In genomic region chr11:106854429-106854828, GRCh38 we compare ENCODE assay signal across 18 cellular contexts.
DNase-seq lines count a peak whose midpoint lies in the region; ATAC-seq, FAIRE-seq and TF ChIP-seq lines count a peak whose summit lies in the region.
"Had no signal": no experiment of that assay in that cellular context is flagged by ENCODE, and none has a peak within 500 bp of the region (broad histone marks: within the 10 kb centered on the region; RNA-seq: fewer than 3 reads in every experiment).

No MANE protein-coding gene starts in this region.

- CTCF ChIA-PET in PC-9 (lab: Charles Lee): no interaction called here

- no TSS peak for BruUV-seq in PC-9 (replicated peaks; lab: Mats Ljungman, UMichigan)

- no peak for TF ChIP-seq POLR2A in upper lobe of left lung (IDR thresholded peaks at IDR 0.05)

- TF ChIP-seq CTCF in GM23338 (conservative IDR thresholded peaks at IDR 0.05; ENCODE audit: low read depth in 2 of 2): no peak
- no peak for TF ChIP-seq CTCF in chondrocyte (IDR thresholded peaks at IDR 0.05)
- TF ChIP-seq CTCF in natural killer cell (IDR thresholded peaks at IDR 0.05): no peak
- TF ChIP-seq CTCF in upper lobe of left lung (IDR thresholded peaks at IDR 0.05): no peak
- no peak for TF ChIP-seq CTCF in PC-9 (conservative IDR thresholded peaks at IDR 0.05)

- H2AFZ ChIP-seq in GM23338: no peak overlapping the region
- H2AFZ ChIP-seq in PC-9: no peak overlapping the region

- H4K20me1 ChIP-seq in GM23338 (replicated peaks; ENCODE audit: insufficient read depth): no peaks in the 10 kb centered on the region
- no peaks in the 10 kb centered on the region for H4K20me1 ChIP-seq in PC-9 (ENCODE audit: insufficient read depth)
- H4K20me1 ChIP-seq: BLaER1 treated with 17β-estradiol and CSF1 and Interleukin-3, amounts not matched to agents 10 nM and 100 nM had no signal

- H3K4me3 ChIP-seq in GM23338 (no peak overlapping the region), upper lobe of left lung (no peak overlapping the region), PC-9 (no peak overlapping the region)
- H3K4me3 ChIP-seq: BLaER1 treated with 17β-estradiol and CSF1 and Interleukin-3, amounts not matched to agents 10 nM and 100 nM; GM12878; HAP-1 had no signal

- no peak for TF ChIP-seq EP300 in upper lobe of left lung (IDR thresholded peaks at IDR 0.05)

- POLR2A ChIA-PET in PC-9 (lab: Charles Lee; ENCODE audit: unreplicated experiment): no interaction called here

- H3K4me1 Mint-ChIP-seq in GM23338 (no peaks in the 10 kb centered on the region), chondrocyte (ENCODE audit: low read depth) (no peaks in the 10 kb centered on the region), natural killer cell (no peaks in the 10 kb centered on the region)
- no peaks in the 10 kb centered on the region for H3K4me1 Mint-ChIP-seq in activated naive CD8-positive, alpha-beta T cell treated with anti-CD3 and anti-CD28 coated beads for 36 hours
- H3K4me1 Mint-ChIP-seq: CD4-positive, CD25-positive, alpha-beta regulatory T cell had no signal

- no peaks in the 10 kb centered on the region for H3F3A ChIP-seq in GM23338 (replicated peaks; ENCODE audit: low read depth)
- no peaks in the 10 kb centered on the region for H3F3A ChIP-seq in PC-9 (ENCODE audit: insufficient read depth, low read depth)

- H3K36me3 ChIP-seq in GM23338 (ENCODE audit: insufficient read depth): no peaks in the 10 kb centered on the region
- no peaks in the 10 kb centered on the region for H3K36me3 ChIP-seq in upper lobe of left lung
- H3K36me3 ChIP-seq in PC-9 (ENCODE audit: low read depth): no peaks in the 10 kb centered on the region
- H3K36me3 ChIP-seq: BLaER1 treated with 17β-estradiol and CSF1 and Interleukin-3, amounts not matched to agents 10 nM and 100 nM; HAP-1 had no signal

- H3K4me1 ChIP-seq in GM23338 (ENCODE audit: insufficient read depth): no peaks in the 10 kb centered on the region
- H3K4me1 ChIP-seq in upper lobe of left lung: no peaks in the 10 kb centered on the region
- H3K4me1 ChIP-seq in PC-9 (replicated peaks; ENCODE audit: insufficient read depth): no peaks in the 10 kb centered on the region
- H3K4me1 ChIP-seq: BLaER1 treated with 17β-estradiol and CSF1 and Interleukin-3, amounts not matched to agents 10 nM and 100 nM; HAP-1 had no signal

- H3K36me3 Mint-ChIP-seq in GM23338 (ENCODE audit: low read depth) (no peaks in the 10 kb centered on the region), chondrocyte (ENCODE audit: low read depth) (peaks cover 13% of the 10 kb centered on the region), natural killer cell (no peaks in the 10 kb centered on the region)
- no peaks in the 10 kb centered on the region for H3K36me3 Mint-ChIP-seq in activated naive CD8-positive, alpha-beta T cell treated with anti-CD3 and anti-CD28 coated beads for 36 hours
- H3K36me3 Mint-ChIP-seq: CD4-positive, CD25-positive, alpha-beta regulatory T cell had no signal

- H3K27ac Mint-ChIP-seq in GM23338 (peak overlapping the region; percentile 35; the same call in 1 of the 2 replicates), chondrocyte (ENCODE audit: unreplicated experiment) (no peak overlapping the region), natural killer cell (no peak overlapping the region)
- no peak overlapping the region for H3K27ac Mint-ChIP-seq in activated naive CD8-positive, alpha-beta T cell treated with anti-CD3 and anti-CD28 coated beads for 36 hours
- H3K27ac Mint-ChIP-seq: CD4-positive, CD25-positive, alpha-beta regulatory T cell had no signal

- H3K4me3 Mint-ChIP-seq in GM23338: no peak overlapping the region
- no peak overlapping the region for H3K4me3 Mint-ChIP-seq in chondrocyte (ENCODE audit: unreplicated experiment)
- no peak overlapping the region for H3K4me3 Mint-ChIP-seq in natural killer cell
- H3K4me3 Mint-ChIP-seq in activated naive CD8-positive, alpha-beta T cell treated with anti-CD3 and anti-CD28 coated beads for 36 hours: no peak overlapping the region

- H3K9me3 Mint-ChIP-seq in GM23338 (no peaks in the 10 kb centered on the region; the same call in 2 of the 3 replicates), chondrocyte (ENCODE audit: low read depth) (peaks cover 26% of the 10 kb centered on the region), natural killer cell (peaks cover 15 to 33% of the 10 kb centered on the region in 2 donors)
- H3K9me3 Mint-ChIP-seq in activated naive CD8-positive, alpha-beta T cell treated with anti-CD3 and anti-CD28 coated beads for 36 hours: peaks cover 14% of the 10 kb centered on the region

- peaks cover 0 to 3% (median 0%) of the 10 kb centered on the region in 4 donors for H3K9me3 ChIP-seq in upper lobe of left lung
- no peaks in the 10 kb centered on the region for H3K9me3 ChIP-seq in PC-9 (ENCODE audit: insufficient read depth, low read depth)
- H3K9me3 ChIP-seq: HAP-1 had no signal

- DNase-seq in GM23338 (ENCODE audit: low spot score) (no peak), chondrocyte (ENCODE audit: low spot score) (peak; percentile 59), natural killer cell (peak; percentile 11), upper lobe of left lung (peak in 1 of 2 donors; percentile 32), PC-9 (no peak), GM19239 (ENCODE audit: insufficient read length, low spot score) (no peak)
- no peak for DNase-seq in activated naive CD8-positive, alpha-beta T cell treated with anti-CD3 and anti-CD28 coated beads for 36 hours
- DNase-seq: ACHN; CD4-positive, CD25-positive, alpha-beta regulatory T cell; DMS 273 treated with DMSO at 0.1 percent for 48 hours; DMS79 had no signal

- no peaks in the 10 kb centered on the region for H3K27me3 ChIP-seq in GM23338 (ENCODE audit: insufficient read depth)
- H3K27me3 ChIP-seq in upper lobe of left lung: no peaks in the 10 kb centered on the region
- no peaks in the 10 kb centered on the region for H3K27me3 ChIP-seq in PC-9 (ENCODE audit: insufficient read depth, low read depth)
- H3K27me3 ChIP-seq: BLaER1 treated with 17β-estradiol and CSF1 and Interleukin-3, amounts not matched to agents 10 nM and 100 nM had no signal

- H3K4me2 ChIP-seq in GM23338 (no peak overlapping the region), PC-9 (no peak overlapping the region)
- H3K4me2 ChIP-seq: BLaER1 treated with 17β-estradiol and CSF1 and Interleukin-3, amounts not matched to agents 10 nM and 100 nM had no signal

- H3K27ac ChIP-seq in GM23338 (ENCODE audit: low read depth): no peak overlapping the region
- H3K27ac ChIP-seq in upper lobe of left lung: no peak overlapping the region
- no peak overlapping the region for H3K27ac ChIP-seq in PC-9
- H3K27ac ChIP-seq: BLaER1 treated with 17β-estradiol and CSF1 and Interleukin-3, amounts not matched to agents 10 nM and 100 nM had no signal

- H3K9me2 ChIP-seq in GM23338 (ENCODE audit: insufficient read depth) (no peaks in the 10 kb centered on the region), PC-9 (ENCODE audit: insufficient read depth) (no peaks in the 10 kb centered on the region; the same call in 1 of the 2 replicates)

- intact Hi-C loops in natural killer cell (cut with micrococcal nuclease) (no loop called here), PC-9 (cut with micrococcal nuclease; ENCODE audit: unreplicated experiment) (no loop called here)

- no peak for FAIRE-seq in GM19239 (lab: Jason Lieb, UNC)
- FAIRE-seq: GM12878, GM18507, H1, HepG2, HTR-8/SVneo had no signal

- no peaks in the 10 kb centered on the region for H3K79me2 ChIP-seq in GM23338 (replicated peaks; ENCODE audit: insufficient read depth)
- no peaks in the 10 kb centered on the region for H3K79me2 ChIP-seq in PC-9 (ENCODE audit: low read depth)

- H3K27me3 Mint-ChIP-seq in GM23338 (ENCODE audit: insufficient read depth, low read depth, poor library complexity): no peaks in the 10 kb centered on the region
- peaks cover 3% of the 10 kb centered on the region for H3K27me3 Mint-ChIP-seq in chondrocyte (ENCODE audit: low read depth)
- no peaks in the 10 kb centered on the region for H3K27me3 Mint-ChIP-seq in natural killer cell (ENCODE audit: low read depth in 2 of 2)
- H3K27me3 Mint-ChIP-seq in activated naive CD8-positive, alpha-beta T cell treated with anti-CD3 and anti-CD28 coated beads for 36 hours: no peaks in the 10 kb centered on the region
- H3K27me3 Mint-ChIP-seq: CD4-positive, CD25-positive, alpha-beta regulatory T cell had no signal

- ATAC-seq in GM23338 (no peak), natural killer cell (no peak), upper lobe of left lung (ENCODE audit: low FRiP score in 2 of 2) (peak; percentile 6 to 22)
- ATAC-seq: GM12878, HepG2 had no signal

- 97 to 100% methylated on average over 6 to 7 of the region's 7 CpGs for WGBS in upper lobe of left lung, 2 donors

TF ChIP-seq in GM23338, 12 proteins besides CTCF, POLR2A, EP300 and RAD21 (continues in another document):
- no peak for TF ChIP-seq STAT1 (IDR thresholded peaks at IDR 0.05; ENCODE audit: unreplicated experiment)
- no peak for TF ChIP-seq NANOG (IDR thresholded peaks at IDR 0.05; ENCODE audit: borderline replicate concordance)
- TF ChIP-seq REST (IDR thresholded peaks at IDR 0.05; ENCODE audit: unreplicated experiment): no peak
- no peak for TF ChIP-seq JUNB (IDR thresholded peaks at IDR 0.05; ENCODE audit: unreplicated experiment)
- TF ChIP-seq CREB1 (CRISPR knock-in tag; IDR thresholded peaks at IDR 0.05; ENCODE audit: low read depth): no peak

Comparison
In these comparisons a context has a peak if more than half of its experiments do, and no peak if none do; other contexts are left out.
1. ATAC-seq: peak in upper lobe of left lung (2 of 2); none in GM23338 (single experiment) and natural killer cell (0 of 3).
2. DNase-seq: peak in chondrocyte (single experiment) and natural killer cell (single experiment); none in GM23338 (single experiment), PC-9 (0 of 2), activated naive CD8-positive, alpha-beta T cell treated with anti-CD3 and anti-CD28 coated beads for 36 hours (single experiment) and GM19239 (single experiment).